Comparison of ENCODE assay signal across 19 cellular contexts in the genomic region with DNA sequence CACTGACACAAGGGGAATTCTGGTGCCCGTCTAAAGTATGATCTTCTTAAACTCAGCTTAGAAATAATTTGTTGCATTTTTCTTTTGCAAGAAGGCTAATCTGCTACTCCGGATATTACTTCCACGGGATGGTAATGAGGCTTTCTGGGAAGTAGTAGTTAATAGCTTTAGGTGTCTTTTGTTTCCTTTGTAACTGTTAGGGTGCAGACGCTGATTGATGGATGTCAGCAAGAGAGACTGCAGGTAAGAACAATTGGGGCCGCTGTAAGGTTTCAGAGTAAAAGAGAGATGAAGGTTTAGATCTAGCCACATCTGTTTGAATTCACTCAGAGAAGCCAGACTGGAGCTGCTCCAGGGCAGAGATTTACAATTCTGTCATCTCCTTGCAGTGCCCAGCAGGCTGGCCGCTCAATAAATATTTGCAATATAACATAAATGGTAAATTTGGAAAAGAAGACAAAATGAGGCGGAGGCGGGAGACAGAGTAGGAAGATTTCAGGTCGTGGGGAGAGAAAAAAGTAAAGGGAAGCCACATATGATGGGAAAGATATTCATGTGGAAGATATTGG.
DNase-seq lines count a peak whose midpoint lies in the region; ATAC-seq and TF ChIP-seq lines count a peak whose summit lies in the region.
"Had no signal": no experiment of that assay in that cellular context is flagged by ENCODE, and none has a peak within 500 bp of the region (broad histone marks: within the 10 kb centered on the region; RNA-seq: fewer than 3 reads in every experiment).

No MANE protein-coding gene starts in this region.

- DNase-seq in GM23248 (peak; percentile 48), WERI-Rb-1 (peak; percentile 16), hepatocyte (ENCODE audit: low spot score) (no peak), vagina (ENCODE audit: extremely low spot score in 2 of 2) (no peak)
- DNase-seq in activated CD4-positive, alpha-beta T cell treated with anti-CD3 and anti-CD28 coated beads, Interleukin-2, amount 50 U/mL, for 48 hours, result no peak
- DNase-seq: activated CD8-positive, alpha-beta T cell treated with anti-CD3 and anti-CD28 coated beads, Interleukin-2, amount 10 ng/mL, durations not matched to agents 7 days and 5 days; activated T-cell treated with anti-CD3 and anti-CD28 coated beads, Interleukin-2, amount 50 U/mL, for 4 hours; left ventricle myocardium superior; NCI-H2029; NCI-H510A; pancreas; SHP77; stimulated activated CD4-positive, alpha-beta T cell treated with anti-CD3 and anti-CD28 coated beads, Interleukin-2, amount 100 ng/mL, for 48 hours; T-helper 2 cell had no signal

- intact Hi-C loops in vagina (cut with DNase I), result no loop called here

- ATAC-seq in GM21529 (IDR thresholded peaks at IDR 0.05; ENCODE audit: unreplicated experiment) (no peak), HG02642 (IDR thresholded peaks at IDR 0.05; ENCODE audit: poor library complexity, unreplicated experiment) (no peak)
- ATAC-seq: activated CD8-positive, alpha-beta T cell treated with anti-CD3 and anti-CD28 coated beads, Interleukin-2, amount 10 ng/mL, durations not matched to agents 7 days and 5 days; activated T-cell treated with anti-CD3 and anti-CD28 coated beads, Interleukin-2, amount 50 U/mL, for 4 hours; esophagus mucosa; left ventricle myocardium superior; WTC11 had no signal

- TF ChIP-seq CTCF in WERI-Rb-1 (IDR thresholded peaks at IDR 0.05; ENCODE audit: low read depth, low read length) (no peak), hepatocyte (IDR thresholded peaks at IDR 0.05; ENCODE audit: poor library complexity) (no peak), vagina (IDR thresholded peaks at IDR 0.05) (no peak)

- H3K36me3 ChIP-seq in GM23248 (ENCODE audit: low read depth), result no peaks in the 10 kb centered on the region
- no peaks in the 10 kb centered on the region for H3K36me3 ChIP-seq in WERI-Rb-1
- H3K36me3 ChIP-seq in hepatocyte (replicated peaks; ENCODE audit: insufficient read depth, low read depth), result no peaks in the 10 kb centered on the region
- H3K36me3 ChIP-seq in vagina, result no peaks in the 10 kb centered on the region
- H3K36me3 ChIP-seq: BLaER1 treated with 17β-estradiol and CSF1 and Interleukin-3, amounts not matched to agents 10 nM and 100 nM; pancreas had no signal

- H3K27ac ChIP-seq in GM23248, result peak overlapping the region; percentile 91
- peak overlapping the region; percentile 5; the same call in 1 of the 2 replicates for H3K27ac ChIP-seq in WERI-Rb-1
- peak overlapping the region; percentile 63 for H3K27ac ChIP-seq in hepatocyte
- peak overlapping the region; percentile 72 for H3K27ac ChIP-seq in vagina
- H3K27ac ChIP-seq: BLaER1 treated with 17β-estradiol and CSF1 and Interleukin-3, amounts not matched to agents 10 nM and 100 nM had no signal

- 4 to 6% methylated on average over 9 of the region's 9 CpGs for WGBS in GM23248 (ENCODE audit: low coverage in 1 of 2, low lambda C conversion rate in 2 of 2, missing lambda C conversion rate in 2 of 2), 2 experiments
- 39% methylated on average over 9 of the region's 9 CpGs for WGBS in hepatocyte (ENCODE audit: low lambda C conversion rate, missing lambda C conversion rate)

- H3K79me2 ChIP-seq in GM23248 (ENCODE audit: insufficient read depth) (no peaks in the 10 kb centered on the region), hepatocyte (no peaks in the 10 kb centered on the region)

- in situ Hi-C loops in GM23248 (cut with MboI), result no loop called here

- peaks cover 36% of the 10 kb centered on the region for H3F3A ChIP-seq in GM23248 (ENCODE audit: insufficient read depth)

- H3K4me3 ChIP-seq in GM23248 (peak overlapping the region; percentile 46), WERI-Rb-1 (ENCODE audit: low read depth, low read length) (no peak overlapping the region), hepatocyte (no peak overlapping the region), vagina (no peak overlapping the region)
- H3K4me3 ChIP-seq: BLaER1 treated with 17β-estradiol and CSF1 and Interleukin-3, amounts not matched to agents 10 nM and 100 nM; pancreas had no signal

- H3K27me3 ChIP-seq in GM23248 (replicated peaks; ENCODE audit: insufficient read depth), result no peaks in the 10 kb centered on the region
- H3K27me3 ChIP-seq in WERI-Rb-1 (ENCODE audit: insufficient read depth, low read depth, severe bottlenecking), result no peaks in the 10 kb centered on the region
- no peaks in the 10 kb centered on the region for H3K27me3 ChIP-seq in hepatocyte
- no peaks in the 10 kb centered on the region for H3K27me3 ChIP-seq in vagina
- H3K27me3 ChIP-seq: BLaER1 treated with 17β-estradiol and CSF1 and Interleukin-3, amounts not matched to agents 10 nM and 100 nM; pancreas had no signal

- no peak for TF ChIP-seq POLR2A in vagina (IDR thresholded peaks at IDR 0.05)

- H3K4me2 ChIP-seq in GM23248 (ENCODE audit: unreplicated experiment) (peak overlapping the region; percentile 76), hepatocyte (peak overlapping the region; percentile 35)
- H3K4me2 ChIP-seq: BLaER1 treated with 17β-estradiol and CSF1 and Interleukin-3, amounts not matched to agents 10 nM and 100 nM had no signal

- H4K20me1 ChIP-seq in GM23248 (ENCODE audit: insufficient read depth) (no peaks in the 10 kb centered on the region), hepatocyte (ENCODE audit: insufficient read depth, poor library complexity, severe bottlenecking) (no peaks in the 10 kb centered on the region)
- H4K20me1 ChIP-seq: BLaER1 treated with 17β-estradiol and CSF1 and Interleukin-3, amounts not matched to agents 10 nM and 100 nM had no signal

- H3K9me2 ChIP-seq in GM23248 (ENCODE audit: insufficient read depth), result no peaks in the 10 kb centered on the region
- H3K9me2 ChIP-seq in hepatocyte (replicated peaks; ENCODE audit: insufficient read depth), result no peaks in the 10 kb centered on the region

- peak overlapping the region; percentile 70 for H3K9ac ChIP-seq in GM23248
- H3K9ac ChIP-seq: BLaER1 treated with 17β-estradiol and CSF1 and Interleukin-3, amounts not matched to agents 10 nM and 100 nM had no signal

- H3K4me1 ChIP-seq in GM23248 (ENCODE audit: insufficient read depth) (peaks cover 40% of the 10 kb centered on the region), hepatocyte (ENCODE audit: insufficient read depth) (peaks cover 6% of the 10 kb centered on the region), vagina (no peaks in the 10 kb centered on the region)
- H3K4me1 ChIP-seq: BLaER1 treated with 17β-estradiol and CSF1 and Interleukin-3, amounts not matched to agents 10 nM and 100 nM had no signal

- H3K9me3 ChIP-seq in GM23248 (ENCODE audit: low read depth) (no peaks in the 10 kb centered on the region), WERI-Rb-1 (ENCODE audit: severe bottlenecking) (peaks cover 10% of the 10 kb centered on the region), hepatocyte (ENCODE audit: low read depth) (no peaks in the 10 kb centered on the region), vagina (no peaks in the 10 kb centered on the region)
- H3K9me3 ChIP-seq: pancreas had no signal

- H2AFZ ChIP-seq in GM23248, result peak overlapping the region; percentile 61
- H2AFZ ChIP-seq in hepatocyte, result no peak overlapping the region

Comparison
In these comparisons a context has a peak if more than half of its experiments do, and no peak if none do; other contexts are left out.
1. DNase-seq: peak in GM23248 (single experiment) and WERI-Rb-1 (single experiment); none in hepatocyte (single experiment), vagina (0 of 2) and activated CD4-positive, alpha-beta T cell treated with anti-CD3 and anti-CD28 coated beads, Interleukin-2, amount 50 U/mL, for 48 hours (0 of 2).
2. H3K27ac ChIP-seq: peak in every context shown above with its lines; median percentile 91 in GM23248; 72 in vagina; 63 in hepatocyte; 5 in WERI-Rb-1.